1 cellular context compared by ENCODE assay signal in the genomic region with DNA sequence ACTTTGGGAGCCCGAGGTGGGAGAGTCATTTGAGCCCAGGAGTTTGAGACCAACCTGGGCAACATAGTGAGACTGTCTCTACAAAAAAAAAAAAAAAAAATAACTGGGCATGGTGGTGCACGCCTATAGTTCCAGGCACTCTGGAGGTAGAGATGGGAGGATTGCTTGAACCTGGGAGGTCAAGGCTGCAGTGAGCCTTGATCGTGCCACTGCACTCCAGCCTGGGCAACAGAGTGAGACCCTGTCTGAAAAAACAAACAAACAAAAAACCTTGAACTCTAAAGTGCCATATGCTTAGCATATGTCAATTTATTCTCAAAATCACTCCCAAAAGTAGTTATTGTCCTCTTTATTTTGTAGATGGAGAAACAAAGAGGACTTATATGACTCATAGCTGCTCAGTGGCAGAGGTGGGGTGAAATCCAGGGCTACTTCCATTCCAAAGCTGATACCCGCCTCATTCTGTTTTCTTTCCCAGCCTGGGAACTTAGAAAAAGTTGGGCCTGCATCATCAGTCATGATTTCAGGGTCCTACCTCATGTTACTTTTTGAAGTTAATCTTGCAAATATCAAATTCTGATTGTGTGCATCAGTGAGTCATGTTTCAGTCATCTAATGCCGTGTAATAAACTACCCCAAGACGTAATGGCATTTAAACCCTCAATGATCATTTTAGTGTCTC.
TF ChIP-seq lines count a peak whose summit lies in the region.

No MANE protein-coding gene starts in this region.

TF ChIP-seq in GM12878, 131 proteins besides CTCF, POLR2A, EP300 and RAD21:
- TF ChIP-seq NFXL1 (IDR thresholded peaks at IDR 0.05; ENCODE audit: borderline replicate concordance) (no peak), ZBED1 (IDR thresholded peaks at IDR 0.05; ENCODE audit: borderline replicate concordance) (no peak), ESRRA (IDR thresholded peaks at IDR 0.05; ENCODE audit: low read length) (no peak), BMI1 (IDR thresholded peaks at IDR 0.05; ENCODE audit: borderline replicate concordance) (no peak), MYB (IDR thresholded peaks at IDR 0.05; ENCODE audit: borderline replicate concordance, low read depth, low read length) (no peak), BACH1 (IDR thresholded peaks at IDR 0.05; ENCODE audit: borderline replicate concordance) (no peak)
- TF ChIP-seq, protein P1, sequence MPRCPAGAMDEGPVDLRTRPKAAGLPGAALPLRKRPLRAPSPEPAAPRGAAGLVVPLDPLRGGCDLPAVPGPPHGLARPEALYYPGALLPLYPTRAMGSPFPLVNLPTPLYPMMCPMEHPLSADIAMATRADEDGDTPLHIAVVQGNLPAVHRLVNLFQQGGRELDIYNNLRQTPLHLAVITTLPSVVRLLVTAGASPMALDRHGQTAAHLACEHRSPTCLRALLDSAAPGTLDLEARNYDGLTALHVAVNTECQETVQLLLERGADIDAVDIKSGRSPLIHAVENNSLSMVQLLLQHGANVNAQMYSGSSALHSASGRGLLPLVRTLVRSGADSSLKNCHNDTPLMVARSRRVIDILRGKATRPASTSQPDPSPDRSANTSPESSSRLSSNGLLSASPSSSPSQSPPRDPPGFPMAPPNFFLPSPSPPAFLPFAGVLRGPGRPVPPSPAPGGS (IDR thresholded peaks at IDR 0.05; ENCODE audit: borderline replicate concordance, insufficient read depth, low read depth, low read length, poor library complexity, severe bottlenecking): peak; percentile 46
- TF ChIP-seq, protein P2, sequence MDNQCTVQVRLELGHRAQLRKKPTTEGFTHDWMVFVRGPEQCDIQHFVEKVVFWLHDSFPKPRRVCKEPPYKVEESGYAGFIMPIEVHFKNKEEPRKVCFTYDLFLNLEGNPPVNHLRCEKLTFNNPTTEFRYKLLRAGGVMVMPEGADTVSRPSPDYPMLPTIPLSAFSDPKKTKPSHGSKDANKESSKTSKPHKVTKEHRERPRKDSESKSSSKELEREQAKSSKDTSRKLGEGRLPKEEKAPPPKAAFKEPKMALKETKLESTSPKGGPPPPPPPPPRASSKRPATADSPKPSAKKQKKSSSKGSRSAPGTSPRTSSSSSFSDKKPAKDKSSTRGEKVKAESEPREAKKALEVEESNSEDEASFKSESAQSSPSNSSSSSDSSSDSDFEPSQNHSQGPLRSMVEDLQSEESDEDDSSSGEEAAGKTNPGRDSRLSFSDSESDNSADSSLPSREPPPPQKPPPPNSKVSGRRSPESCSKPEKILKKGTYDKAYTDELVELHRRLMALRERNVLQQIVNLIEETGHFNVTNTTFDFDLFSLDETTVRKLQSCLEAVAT (IDR thresholded peaks at IDR 0.05): no peak
TF ChIP-seq in GM12878: peak in this region for 1.
